ENCODE assay signal across 1 cellular context in the genomic region with DNA sequence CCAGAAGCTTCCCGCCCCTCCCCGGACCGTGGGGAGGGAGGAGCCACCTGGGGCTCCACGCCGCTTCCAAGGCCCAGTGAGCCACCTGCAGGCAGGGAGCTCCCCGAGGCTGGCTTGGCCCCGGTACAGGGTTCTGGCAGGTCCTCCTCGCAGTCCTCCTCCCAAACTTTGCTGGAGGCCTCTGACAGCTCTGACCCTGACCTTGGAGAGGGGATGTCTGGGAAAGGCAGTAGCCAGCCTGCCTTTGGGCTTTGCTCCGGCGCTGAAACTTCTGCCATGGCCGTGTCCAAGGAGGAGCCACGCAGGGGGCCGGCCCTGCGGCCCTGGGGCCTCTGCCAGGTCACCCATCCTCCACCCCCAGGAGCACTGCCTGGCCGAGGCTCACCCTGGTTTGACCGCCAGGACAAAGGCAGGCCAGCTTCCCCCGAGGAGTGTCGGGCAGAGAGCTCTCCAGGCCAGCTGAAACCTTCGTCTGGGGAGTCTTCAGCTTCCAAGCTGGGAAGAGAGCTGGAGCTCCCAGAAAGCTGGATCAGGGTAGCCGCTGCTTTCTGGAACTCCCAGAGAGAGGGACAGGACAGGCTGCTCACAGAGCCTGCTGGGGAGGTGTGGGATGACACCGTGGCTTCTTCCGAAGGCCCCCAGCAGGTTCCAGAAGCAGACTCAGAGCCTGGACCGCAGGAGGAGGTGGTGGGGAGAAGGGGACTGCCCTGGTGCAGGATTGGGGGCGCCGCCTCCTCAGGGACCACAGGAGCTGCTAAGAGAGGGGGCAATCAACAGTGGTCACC.
TF ChIP-seq lines count a peak whose summit lies in the region.

No MANE protein-coding gene starts in this region.

TF ChIP-seq in HepG2, 621 proteins besides CTCF, POLR2A, EP300 and RAD21 (continued from another document and continues in another):
- TF ChIP-seq MEIS2 (CRISPR knock-in tag; IDR thresholded peaks at IDR 0.05) (no peak), ZNF615 (CRISPR knock-in tag; IDR thresholded peaks at IDR 0.05; ENCODE audit: borderline replicate concordance) (no peak), ZFY (CRISPR knock-in tag; IDR thresholded peaks at IDR 0.05) (peak; percentile 39; the same call in 1 of the 2 replicates), NFATC3 (CRISPR knock-in tag; IDR thresholded peaks at IDR 0.05) (no peak), POLR2AphosphoS5 (IDR thresholded peaks at IDR 0.05; ENCODE audit: low read depth, low read length) (no peak), ZFP82 (CRISPR knock-in tag; IDR thresholded peaks at IDR 0.05; ENCODE audit: borderline replicate concordance) (no peak), ZNF281 (CRISPR knock-in tag; IDR thresholded peaks at IDR 0.05; ENCODE audit: borderline replicate concordance) (peak; percentile 35; the same call in 1 of the 2 replicates), TRIM24 (CRISPR knock-in tag; IDR thresholded peaks at IDR 0.05) (no peak), GMEB1 (CRISPR knock-in tag; IDR thresholded peaks at IDR 0.05; ENCODE audit: borderline replicate concordance) (no peak), KMT2B (CRISPR knock-in tag; IDR thresholded peaks at IDR 0.05) (no peak), ZNF570 (CRISPR knock-in tag; IDR thresholded peaks at IDR 0.05; ENCODE audit: borderline replicate concordance) (no peak), NR2F6 (IDR thresholded peaks at IDR 0.05) (no peak), NR2F6 (CRISPR knock-in tag; IDR thresholded peaks at IDR 0.05) (0 out of 2 replicates have a peak, but pooled peaks have one; percentile 21), SOX6 (IDR thresholded peaks at IDR 0.05) (no peak), SOX6 (CRISPR knock-in tag; IDR thresholded peaks at IDR 0.05) (no peak), FOXO4 (CRISPR knock-in tag; conservative IDR thresholded peaks at IDR 0.05) (0 out of 2 replicates have a peak, but pooled peaks have one; percentile 48), ZNF263 (CRISPR knock-in tag; IDR thresholded peaks at IDR 0.05) (peak; percentile 98), NCOA1 (CRISPR knock-in tag; IDR thresholded peaks at IDR 0.05) (0 out of 2 replicates have a peak, but pooled peaks have one; percentile 27), PHB2 (IDR thresholded peaks at IDR 0.05; ENCODE audit: partially characterized antibody) (no peak), THAP9 (CRISPR knock-in tag; IDR thresholded peaks at IDR 0.05; ENCODE audit: borderline replicate concordance) (peak; percentile 60; the same call in 1 of the 2 replicates), SMAD9 (CRISPR knock-in tag; IDR thresholded peaks at IDR 0.05) (no peak), MLLT10 (CRISPR knock-in tag; IDR thresholded peaks at IDR 0.05) (no peak), FOSL1 (CRISPR knock-in tag; IDR thresholded peaks at IDR 0.05; ENCODE audit: borderline replicate concordance) (no peak), ZNF614 (CRISPR knock-in tag; IDR thresholded peaks at IDR 0.05; ENCODE audit: borderline replicate concordance) (no peak), ZFX (CRISPR knock-in tag; IDR thresholded peaks at IDR 0.05; ENCODE audit: low read depth) (peak; percentile 41)
- TF ChIP-seq, protein P1, sequence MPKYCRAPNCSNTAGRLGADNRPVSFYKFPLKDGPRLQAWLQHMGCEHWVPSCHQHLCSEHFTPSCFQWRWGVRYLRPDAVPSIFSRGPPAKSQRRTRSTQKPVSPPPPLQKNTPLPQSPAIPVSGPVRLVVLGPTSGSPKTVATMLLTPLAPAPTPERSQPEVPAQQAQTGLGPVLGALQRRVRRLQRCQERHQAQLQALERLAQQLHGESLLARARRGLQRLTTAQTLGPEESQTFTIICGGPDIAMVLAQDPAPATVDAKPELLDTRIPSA (CRISPR knock-in tag; IDR thresholded peaks at IDR 0.05; ENCODE audit: borderline replicate concordance), result no peak
- TF ChIP-seq, protein P2, sequence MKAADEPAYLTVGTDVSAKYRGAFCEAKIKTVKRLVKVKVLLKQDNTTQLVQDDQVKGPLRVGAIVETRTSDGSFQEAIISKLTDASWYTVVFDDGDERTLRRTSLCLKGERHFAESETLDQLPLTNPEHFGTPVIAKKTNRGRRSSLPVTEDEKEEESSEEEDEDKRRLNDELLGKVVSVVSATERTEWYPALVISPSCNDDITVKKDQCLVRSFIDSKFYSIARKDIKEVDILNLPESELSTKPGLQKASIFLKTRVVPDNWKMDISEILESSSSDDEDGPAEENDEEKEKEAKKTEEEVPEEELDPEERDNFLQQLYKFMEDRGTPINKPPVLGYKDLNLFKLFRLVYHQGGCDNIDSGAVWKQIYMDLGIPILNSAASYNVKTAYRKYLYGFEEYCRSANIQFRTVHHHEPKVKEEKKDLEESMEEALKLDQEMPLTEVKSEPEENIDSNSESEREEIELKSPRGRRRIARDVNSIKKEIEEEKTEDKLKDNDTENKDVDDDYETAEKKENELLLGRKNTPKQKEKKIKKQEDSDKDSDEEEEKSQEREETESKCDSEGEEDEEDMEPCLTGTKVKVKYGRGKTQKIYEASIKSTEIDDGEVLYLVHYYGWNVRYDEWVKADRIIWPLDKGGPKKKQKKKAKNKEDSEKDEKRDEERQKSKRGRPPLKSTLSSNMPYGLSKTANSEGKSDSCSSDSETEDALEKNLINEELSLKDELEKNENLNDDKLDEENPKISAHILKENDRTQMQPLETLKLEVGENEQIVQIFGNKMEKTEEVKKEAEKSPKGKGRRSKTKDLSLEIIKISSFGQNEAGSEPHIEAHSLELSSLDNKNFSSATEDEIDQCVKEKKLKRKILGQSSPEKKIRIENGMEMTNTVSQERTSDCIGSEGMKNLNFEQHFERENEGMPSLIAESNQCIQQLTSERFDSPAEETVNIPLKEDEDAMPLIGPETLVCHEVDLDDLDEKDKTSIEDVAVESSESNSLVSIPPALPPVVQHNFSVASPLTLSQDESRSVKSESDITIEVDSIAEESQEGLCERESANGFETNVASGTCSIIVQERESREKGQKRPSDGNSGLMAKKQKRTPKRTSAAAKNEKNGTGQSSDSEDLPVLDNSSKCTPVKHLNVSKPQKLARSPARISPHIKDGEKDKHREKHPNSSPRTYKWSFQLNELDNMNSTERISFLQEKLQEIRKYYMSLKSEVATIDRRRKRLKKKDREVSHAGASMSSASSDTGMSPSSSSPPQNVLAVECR (CRISPR knock-in tag; IDR thresholded peaks at IDR 0.05; ENCODE audit: borderline replicate concordance), result peak; percentile 47; the same call in 1 of the 2 replicates
- TF ChIP-seq, protein P3, sequence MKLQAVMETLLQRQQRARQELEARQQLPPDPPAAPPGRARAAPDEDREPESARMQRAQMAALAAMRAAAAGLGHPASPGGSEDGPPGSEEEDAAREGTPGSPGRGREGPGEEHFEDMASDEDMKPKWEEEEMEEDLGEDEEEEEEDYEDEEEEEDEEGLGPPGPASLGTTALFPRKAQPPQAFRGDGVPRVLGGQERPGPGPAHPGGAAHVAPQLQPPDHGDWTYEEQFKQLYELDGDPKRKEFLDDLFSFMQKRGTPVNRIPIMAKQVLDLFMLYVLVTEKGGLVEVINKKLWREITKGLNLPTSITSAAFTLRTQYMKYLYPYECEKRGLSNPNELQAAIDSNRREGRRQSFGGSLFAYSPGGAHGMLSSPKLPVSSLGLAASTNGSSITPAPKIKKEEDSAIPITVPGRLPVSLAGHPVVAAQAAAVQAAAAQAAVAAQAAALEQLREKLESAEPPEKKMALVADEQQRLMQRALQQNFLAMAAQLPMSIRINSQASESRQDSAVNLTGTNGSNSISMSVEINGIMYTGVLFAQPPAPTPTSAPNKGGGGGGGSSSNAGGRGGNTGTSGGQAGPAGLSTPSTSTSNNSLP (IDR thresholded peaks at IDR 0.05; ENCODE audit: low read depth, low read length), result no peak
- TF ChIP-seq, protein P4, sequence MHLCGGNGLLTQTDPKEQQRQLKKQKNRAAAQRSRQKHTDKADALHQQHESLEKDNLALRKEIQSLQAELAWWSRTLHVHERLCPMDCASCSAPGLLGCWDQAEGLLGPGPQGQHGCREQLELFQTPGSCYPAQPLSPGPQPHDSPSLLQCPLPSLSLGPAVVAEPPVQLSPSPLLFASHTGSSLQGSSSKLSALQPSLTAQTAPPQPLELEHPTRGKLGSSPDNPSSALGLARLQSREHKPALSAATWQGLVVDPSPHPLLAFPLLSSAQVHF (CRISPR knock-in tag; IDR thresholded peaks at IDR 0.05), result no peak
- TF ChIP-seq, protein P5, sequence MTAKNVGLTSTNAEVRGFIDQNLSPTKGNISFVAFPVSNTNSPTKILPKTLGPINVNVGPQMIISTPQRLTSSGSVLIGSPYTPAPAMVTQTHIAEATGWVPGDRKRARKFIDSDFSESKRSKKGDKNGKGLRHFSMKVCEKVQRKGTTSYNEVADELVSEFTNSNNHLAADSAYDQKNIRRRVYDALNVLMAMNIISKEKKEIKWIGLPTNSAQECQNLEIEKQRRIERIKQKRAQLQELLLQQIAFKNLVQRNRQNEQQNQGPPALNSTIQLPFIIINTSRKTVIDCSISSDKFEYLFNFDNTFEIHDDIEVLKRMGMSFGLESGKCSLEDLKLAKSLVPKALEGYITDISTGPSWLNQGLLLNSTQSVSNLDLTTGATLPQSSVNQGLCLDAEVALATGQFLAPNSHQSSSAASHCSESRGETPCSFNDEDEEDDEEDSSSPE (CRISPR knock-in tag; IDR thresholded peaks at IDR 0.05), result no peak
- TF ChIP-seq, protein P6, sequence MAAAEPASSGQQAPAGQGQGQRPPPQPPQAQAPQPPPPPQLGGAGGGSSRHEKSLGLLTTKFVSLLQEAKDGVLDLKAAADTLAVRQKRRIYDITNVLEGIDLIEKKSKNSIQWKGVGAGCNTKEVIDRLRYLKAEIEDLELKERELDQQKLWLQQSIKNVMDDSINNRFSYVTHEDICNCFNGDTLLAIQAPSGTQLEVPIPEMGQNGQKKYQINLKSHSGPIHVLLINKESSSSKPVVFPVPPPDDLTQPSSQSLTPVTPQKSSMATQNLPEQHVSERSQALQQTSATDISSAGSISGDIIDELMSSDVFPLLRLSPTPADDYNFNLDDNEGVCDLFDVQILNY (CRISPR knock-in tag; conservative IDR thresholded peaks at IDR 0.05), result no peak
